ENCODE assay signal across 19 cellular contexts in genomic region chr15:73540161-73540560, GRCh38.
DNase-seq lines count a peak whose midpoint lies in the region; ATAC-seq and TF ChIP-seq lines count a peak whose summit lies in the region.
"Had no signal": no experiment of that assay in that cellular context is flagged by ENCODE, and none has a peak within 500 bp of the region (broad histone marks: within the 10 kb centered on the region; RNA-seq: fewer than 3 reads in every experiment).

No MANE protein-coding gene starts in this region.

- DNase-seq in CD1c-positive myeloid dendritic cell (ENCODE audit: extremely low spot score) = peak; percentile 15
- peak; percentile 28 for DNase-seq in MV-4-11 (lab: John Stamatoyannopoulos, UW)
- peak; percentile 42 for DNase-seq in fibroblast of mammary gland (ENCODE audit: low read depth)
- no peak for DNase-seq in lower lobe of right lung
- no peak for DNase-seq in DMS 273 treated with DMSO at 0.1 percent for 48 hours (lab: John Stamatoyannopoulos, UW)
- DNase-seq in activated naive CD4-positive, alpha-beta T cell (lab: John Stamatoyannopoulos, UW) = no peak
- no peak for DNase-seq in effector CD4-positive, alpha-beta T cell
- DNase-seq: CD8-positive, alpha-beta T cell; EL; H9; IMR-90; Kasumi-1; NCI-H1048; NCI-H345; NCI-H69; NK-92 treated with Interleukin-12 subunit alpha and Interleukin-12 subunit beta, amount 100 ng/mL, for 24 hours; Peyer's patch; SHP77 had no signal

- H3K36me3 ChIP-seq in lower lobe of right lung = no peaks in the 10 kb centered on the region
- H3K36me3 ChIP-seq: Peyer's patch had no signal

- H3K27me3 ChIP-seq in lower lobe of right lung (ENCODE audit: low read depth) = no peaks in the 10 kb centered on the region
- H3K27me3 ChIP-seq: Peyer's patch had no signal

- H3K4me3 ChIP-seq in fibroblast of mammary gland (ENCODE audit: control insufficient read depth, low read depth, low read length) (no peak overlapping the region), lower lobe of right lung (no peak overlapping the region)
- H3K4me3 ChIP-seq: Peyer's patch had no signal

- H3K4me1 ChIP-seq in lower lobe of right lung = no peaks in the 10 kb centered on the region
- H3K4me1 ChIP-seq: Peyer's patch had no signal

- TF ChIP-seq CTCF in fibroblast of mammary gland (conservative IDR thresholded peaks at IDR 0.05; ENCODE audit: control insufficient read depth, insufficient read depth, low read depth, low read length) (no peak), lower lobe of right lung (IDR thresholded peaks at IDR 0.05) (no peak)

- no peak overlapping the region for H3K27ac ChIP-seq in lower lobe of right lung
- H3K27ac ChIP-seq: Peyer's patch had no signal

- peak; percentile 42 to 66 for ATAC-seq in lower lobe of right lung
- ATAC-seq: CD8-positive, alpha-beta T cell; SK-N-SH treated with all-trans-retinoic acid at 6 μM for 48 hours had no signal

- intact Hi-C loops in lower lobe of right lung (cut with DNase I) = no loop called here

- H3K9me3 ChIP-seq in lower lobe of right lung = no peaks in the 10 kb centered on the region
- H3K9me3 ChIP-seq: Peyer's patch had no signal

Comparison
In these comparisons a context has a peak if more than half of its experiments do, and no peak if none do; other contexts are left out.
1. DNase-seq: peak in CD1c-positive myeloid dendritic cell (single experiment), MV-4-11 (single experiment) and fibroblast of mammary gland (single experiment); none in lower lobe of right lung (single experiment), DMS 273 treated with DMSO at 0.1 percent for 48 hours (single experiment), activated naive CD4-positive, alpha-beta T cell (0 of 4) and effector CD4-positive, alpha-beta T cell (single experiment).